8 cellular contexts compared by ENCODE assay signal in genomic region chr15:59532770-59533379, GRCh38.
A peak's percentile ranks its signal among the peaks of the same experiment; 100 is the strongest.
DNase-seq lines count a peak whose midpoint lies in the region; ATAC-seq, FAIRE-seq and TF ChIP-seq lines count a peak whose summit lies in the region.

No MANE protein-coding gene starts in this region.

- ATAC-seq in lower lobe of right lung (peak; percentile 44 to 54), GM21723 (IDR thresholded peaks at IDR 0.05; ENCODE audit: unreplicated experiment) (no peak)

- 17 to 18% methylated on average over 8 of the region's 8 CpGs for WGBS in lower leg skin, 2 donors

- H3K9ac ChIP-seq in OCI-LY3 (ENCODE audit: low read length), result peak overlapping the region; percentile 64

- in situ Hi-C loops in G401 (cut with HindIII; ENCODE audit: low sequenced_read_pairs), result no loop called here

- no peaks in the 10 kb centered on the region for H3K36me3 ChIP-seq in OCI-LY3 (replicated peaks; ENCODE audit: low read depth, low read length)
- H3K36me3 ChIP-seq in bronchial epithelial cell (ENCODE audit: control insufficient read depth, insufficient read depth, low read length), result no peaks in the 10 kb centered on the region
- no peaks in the 10 kb centered on the region for H3K36me3 ChIP-seq in lower lobe of right lung

- H3K4me1 ChIP-seq in OCI-LY3 (ENCODE audit: low read length), result peaks cover 79% of the 10 kb centered on the region
- peaks cover 4% of the 10 kb centered on the region for H3K4me1 ChIP-seq in lower lobe of right lung

- H2AFZ ChIP-seq in OCI-LY3 (ENCODE audit: low read depth, low read length), result peak overlapping the region; percentile 15; the same call in 1 of the 2 replicates

- DNase-seq in G401 (ENCODE audit: low spot score), result peak; percentile 17
- DNase-seq in HK-2 (ENCODE audit: unreplicated experiment), result peak; percentile 16
- peak; percentile 42 for DNase-seq in bronchial epithelial cell (ENCODE audit: low read depth)
- no peak for DNase-seq in lower lobe of right lung
- DNase-seq in hepatic stellate cell (ENCODE audit: low spot score), result no peak
- DNase-seq in lower leg skin (ENCODE audit: low spot score in 2 of 2), result no peak

- peak overlapping the region; percentile 82 for H3K4me2 ChIP-seq in OCI-LY3 (ENCODE audit: low read length)

- FAIRE-seq in bronchial epithelial cell (lab: Jason Lieb, UNC), result no peak

- H3K27ac ChIP-seq in OCI-LY3 (ENCODE audit: low read length) (peak overlapping the region; percentile 5), lower lobe of right lung (no peak overlapping the region)

- no peaks in the 10 kb centered on the region for H3K9me3 ChIP-seq in OCI-LY3 (ENCODE audit: insufficient read depth, low read length)
- H3K9me3 ChIP-seq in lower lobe of right lung, result no peaks in the 10 kb centered on the region

- no peaks in the 10 kb centered on the region for H3K27me3 ChIP-seq in OCI-LY3 (ENCODE audit: low read depth, low read length)
- no peaks in the 10 kb centered on the region for H3K27me3 ChIP-seq in bronchial epithelial cell (ENCODE audit: control insufficient read depth, insufficient read depth, low read length)
- peaks cover 8% of the 10 kb centered on the region for H3K27me3 ChIP-seq in lower lobe of right lung (ENCODE audit: low read depth)

- no peaks in the 10 kb centered on the region for H4K20me1 ChIP-seq in OCI-LY3 (ENCODE audit: insufficient read depth, low read length)

- intact Hi-C loops in lower lobe of right lung (cut with DNase I), result no loop called here
- intact Hi-C loops in lower leg skin (cut with DNase I; ENCODE audit: low total_unique reads), result no loop called here

- no peaks in the 10 kb centered on the region for H3K79me2 ChIP-seq in OCI-LY3 (ENCODE audit: low read length)

- H3K4me3 ChIP-seq in OCI-LY3 (ENCODE audit: low read length), result peak overlapping the region; percentile 62
- no peak overlapping the region for H3K4me3 ChIP-seq in bronchial epithelial cell (ENCODE audit: low read depth, low read length)
- H3K4me3 ChIP-seq in lower lobe of right lung, result no peak overlapping the region
- no peak overlapping the region for H3K4me3 ChIP-seq in lower leg skin (ENCODE audit: low read depth, poor library complexity, severe bottlenecking)

- no peak for TF ChIP-seq POLR2A in lower leg skin (IDR thresholded peaks at IDR 0.05)

- TF ChIP-seq CTCF in OCI-LY3 (IDR thresholded peaks at IDR 0.05; ENCODE audit: low read depth, low read length) (peak; percentile 92), bronchial epithelial cell (IDR thresholded peaks at IDR 0.05; ENCODE audit: insufficient read depth, low read length, severe bottlenecking) (peak; percentile 62), lower lobe of right lung (IDR thresholded peaks at IDR 0.05) (peak; percentile 67), lower leg skin (IDR thresholded peaks at IDR 0.05) (no peak)

Comparison
In these comparisons a context has a peak if more than half of its experiments do, and no peak if none do; other contexts are left out.
1. DNase-seq: peak in G401 (single experiment), HK-2 (single experiment) and bronchial epithelial cell (single experiment); none in lower lobe of right lung (single experiment), hepatic stellate cell (single experiment) and lower leg skin (0 of 2).
2. CTCF ChIP-seq: peak in OCI-LY3 (single experiment), bronchial epithelial cell (single experiment) and lower lobe of right lung (single experiment); none in lower leg skin (0 of 3).